Comparison of ENCODE assay signal across 1 cellular context in genomic region chr4:112908511-112908910, GRCh38.
TF ChIP-seq lines count a peak whose summit lies in the region.

No MANE protein-coding gene starts in this region.

TF ChIP-seq in SK-N-SH treated with all-trans-retinoic acid at 6 μM for 48 hours, 23 proteins besides CTCF, POLR2A, EP300 and RAD21 (continued from another document):
- no peak for TF ChIP-seq PATZ1 (CRISPR knock-in tag; IDR thresholded peaks at IDR 0.05; ENCODE audit: borderline replicate concordance)
- no peak for TF ChIP-seq ZNF565 (CRISPR knock-in tag; conservative IDR thresholded peaks at IDR 0.05; ENCODE audit: low read depth)
- TF ChIP-seq BACH2 (CRISPR knock-in tag; IDR thresholded peaks at IDR 0.05; ENCODE audit: borderline replicate concordance), result no peak
- no peak for TF ChIP-seq ZNF70 (CRISPR knock-in tag; IDR thresholded peaks at IDR 0.05)
- TF ChIP-seq ZNF8 (CRISPR knock-in tag; IDR thresholded peaks at IDR 0.05), result no peak
